In the genomic region with DNA sequence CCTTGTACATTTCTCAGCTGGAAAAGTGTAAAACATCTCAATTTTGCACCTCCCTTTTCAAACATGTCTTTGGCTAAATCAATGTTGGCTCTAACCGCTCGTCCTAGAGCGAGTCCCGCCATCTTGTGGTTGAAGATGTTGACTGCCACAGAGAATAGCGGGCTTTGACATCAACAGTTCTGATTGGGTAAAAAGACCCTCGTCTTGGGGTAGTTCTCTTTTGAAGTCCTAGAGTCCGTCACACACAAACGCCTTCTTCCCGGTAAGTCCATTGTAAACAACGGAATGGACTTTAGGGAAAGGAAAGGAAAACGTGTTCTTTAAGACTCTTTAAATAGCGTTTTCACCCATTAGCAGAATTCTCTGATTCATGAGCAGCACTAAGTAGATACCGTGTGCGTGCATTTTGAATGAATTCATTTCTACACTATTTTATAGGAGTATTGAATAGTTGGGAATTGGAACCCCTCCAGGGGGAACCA, we compare ENCODE assay signal across 1 cellular context.
A peak's percentile ranks its signal among the peaks of the same experiment; 100 is the strongest.
TF ChIP-seq lines count a peak whose summit lies in the region.

No MANE protein-coding gene starts in this region.

TF ChIP-seq in HepG2, 621 proteins besides CTCF, POLR2A, EP300 and RAD21 (continued from another document):
- TF ChIP-seq, protein P1, sequence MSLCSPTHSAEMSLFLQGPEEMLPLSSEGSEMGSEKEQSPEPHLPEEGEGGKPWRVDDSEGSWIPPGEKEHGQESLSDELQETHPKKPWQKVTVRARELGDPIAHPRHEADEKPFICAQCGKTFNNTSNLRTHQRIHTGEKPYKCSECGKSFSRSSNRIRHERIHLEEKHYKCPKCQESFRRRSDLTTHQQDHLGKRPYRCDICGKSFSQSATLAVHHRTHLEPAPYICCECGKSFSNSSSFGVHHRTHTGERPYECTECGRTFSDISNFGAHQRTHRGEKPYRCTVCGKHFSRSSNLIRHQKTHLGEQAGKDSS (CRISPR knock-in tag; IDR thresholded peaks at IDR 0.05; ENCODE audit: borderline replicate concordance, low read depth) = no peak
- TF ChIP-seq MAFF (IDR thresholded peaks at IDR 0.05; ENCODE audit: low read depth, low read length) = no peak
- 0 out of 2 replicates have a peak, but pooled peaks have one; percentile 2 for TF ChIP-seq MXD4 (CRISPR knock-in tag; IDR thresholded peaks at IDR 0.05)
- TF ChIP-seq, protein P2, sequence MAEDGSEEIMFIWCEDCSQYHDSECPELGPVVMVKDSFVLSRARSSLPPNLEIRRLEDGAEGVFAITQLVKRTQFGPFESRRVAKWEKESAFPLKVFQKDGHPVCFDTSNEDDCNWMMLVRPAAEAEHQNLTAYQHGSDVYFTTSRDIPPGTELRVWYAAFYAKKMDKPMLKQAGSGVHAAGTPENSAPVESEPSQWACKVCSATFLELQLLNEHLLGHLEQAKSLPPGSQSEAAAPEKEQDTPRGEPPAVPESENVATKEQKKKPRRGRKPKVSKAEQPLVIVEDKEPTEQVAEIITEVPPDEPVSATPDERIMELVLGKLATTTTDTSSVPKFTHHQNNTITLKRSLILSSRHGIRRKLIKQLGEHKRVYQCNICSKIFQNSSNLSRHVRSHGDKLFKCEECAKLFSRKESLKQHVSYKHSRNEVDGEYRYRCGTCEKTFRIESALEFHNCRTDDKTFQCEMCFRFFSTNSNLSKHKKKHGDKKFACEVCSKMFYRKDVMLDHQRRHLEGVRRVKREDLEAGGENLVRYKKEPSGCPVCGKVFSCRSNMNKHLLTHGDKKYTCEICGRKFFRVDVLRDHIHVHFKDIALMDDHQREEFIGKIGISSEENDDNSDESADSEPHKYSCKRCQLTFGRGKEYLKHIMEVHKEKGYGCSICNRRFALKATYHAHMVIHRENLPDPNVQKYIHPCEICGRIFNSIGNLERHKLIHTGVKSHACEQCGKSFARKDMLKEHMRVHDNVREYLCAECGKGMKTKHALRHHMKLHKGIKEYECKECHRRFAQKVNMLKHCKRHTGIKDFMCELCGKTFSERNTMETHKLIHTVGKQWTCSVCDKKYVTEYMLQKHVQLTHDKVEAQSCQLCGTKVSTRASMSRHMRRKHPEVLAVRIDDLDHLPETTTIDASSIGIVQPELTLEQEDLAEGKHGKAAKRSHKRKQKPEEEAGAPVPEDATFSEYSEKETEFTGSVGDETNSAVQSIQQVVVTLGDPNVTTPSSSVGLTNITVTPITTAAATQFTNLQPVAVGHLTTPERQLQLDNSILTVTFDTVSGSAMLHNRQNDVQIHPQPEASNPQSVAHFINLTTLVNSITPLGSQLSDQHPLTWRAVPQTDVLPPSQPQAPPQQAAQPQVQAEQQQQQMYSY (CRISPR knock-in tag; IDR thresholded peaks at IDR 0.05) = peak; percentile 86
- TF ChIP-seq, protein P3, sequence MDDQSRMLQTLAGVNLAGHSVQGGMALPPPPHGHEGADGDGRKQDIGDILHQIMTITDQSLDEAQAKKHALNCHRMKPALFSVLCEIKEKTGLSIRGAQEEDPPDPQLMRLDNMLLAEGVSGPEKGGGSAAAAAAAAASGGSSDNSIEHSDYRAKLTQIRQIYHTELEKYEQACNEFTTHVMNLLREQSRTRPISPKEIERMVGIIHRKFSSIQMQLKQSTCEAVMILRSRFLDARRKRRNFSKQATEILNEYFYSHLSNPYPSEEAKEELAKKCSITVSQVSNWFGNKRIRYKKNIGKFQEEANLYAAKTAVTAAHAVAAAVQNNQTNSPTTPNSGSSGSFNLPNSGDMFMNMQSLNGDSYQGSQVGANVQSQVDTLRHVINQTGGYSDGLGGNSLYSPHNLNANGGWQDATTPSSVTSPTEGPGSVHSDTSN (CRISPR knock-in tag; IDR thresholded peaks at IDR 0.05; ENCODE audit: borderline replicate concordance) = no peak
- TF ChIP-seq ELF1 (CRISPR knock-in tag; IDR thresholded peaks at IDR 0.05) = no peak
- TF ChIP-seq, protein P4, sequence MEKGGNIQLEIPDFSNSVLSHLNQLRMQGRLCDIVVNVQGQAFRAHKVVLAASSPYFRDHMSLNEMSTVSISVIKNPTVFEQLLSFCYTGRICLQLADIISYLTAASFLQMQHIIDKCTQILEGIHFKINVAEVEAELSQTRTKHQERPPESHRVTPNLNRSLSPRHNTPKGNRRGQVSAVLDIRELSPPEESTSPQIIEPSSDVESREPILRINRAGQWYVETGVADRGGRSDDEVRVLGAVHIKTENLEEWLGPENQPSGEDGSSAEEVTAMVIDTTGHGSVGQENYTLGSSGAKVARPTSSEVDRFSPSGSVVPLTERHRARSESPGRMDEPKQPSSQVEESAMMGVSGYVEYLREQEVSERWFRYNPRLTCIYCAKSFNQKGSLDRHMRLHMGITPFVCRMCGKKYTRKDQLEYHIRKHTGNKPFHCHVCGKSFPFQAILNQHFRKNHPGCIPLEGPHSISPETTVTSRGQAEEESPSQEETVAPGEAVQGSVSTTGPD (CRISPR knock-in tag; IDR thresholded peaks at IDR 0.05) = no peak
- peak; percentile 81 for TF ChIP-seq ZNF644 (CRISPR knock-in tag; IDR thresholded peaks at IDR 0.05; ENCODE audit: low read depth)
- TF ChIP-seq ZNF350 (CRISPR knock-in tag; IDR thresholded peaks at IDR 0.05; ENCODE audit: borderline replicate concordance, low read depth) = no peak
- no peak for TF ChIP-seq ZFP41 (CRISPR knock-in tag; IDR thresholded peaks at IDR 0.05; ENCODE audit: borderline replicate concordance)
- no peak for TF ChIP-seq RFX1 (IDR thresholded peaks at IDR 0.05)
- TF ChIP-seq SNAPC2 (CRISPR knock-in tag; IDR thresholded peaks at IDR 0.05) = no peak
- no peak for TF ChIP-seq ZIK1 (CRISPR knock-in tag; IDR thresholded peaks at IDR 0.05; ENCODE audit: borderline replicate concordance, low read depth)
- TF ChIP-seq, protein P5, sequence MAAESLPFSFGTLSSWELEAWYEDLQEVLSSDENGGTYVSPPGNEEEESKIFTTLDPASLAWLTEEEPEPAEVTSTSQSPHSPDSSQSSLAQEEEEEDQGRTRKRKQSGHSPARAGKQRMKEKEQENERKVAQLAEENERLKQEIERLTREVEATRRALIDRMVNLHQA (CRISPR knock-in tag; IDR thresholded peaks at IDR 0.05) = no peak
- TF ChIP-seq ZNF230 (CRISPR knock-in tag; IDR thresholded peaks at IDR 0.05) = no peak
- TF ChIP-seq, protein P6, sequence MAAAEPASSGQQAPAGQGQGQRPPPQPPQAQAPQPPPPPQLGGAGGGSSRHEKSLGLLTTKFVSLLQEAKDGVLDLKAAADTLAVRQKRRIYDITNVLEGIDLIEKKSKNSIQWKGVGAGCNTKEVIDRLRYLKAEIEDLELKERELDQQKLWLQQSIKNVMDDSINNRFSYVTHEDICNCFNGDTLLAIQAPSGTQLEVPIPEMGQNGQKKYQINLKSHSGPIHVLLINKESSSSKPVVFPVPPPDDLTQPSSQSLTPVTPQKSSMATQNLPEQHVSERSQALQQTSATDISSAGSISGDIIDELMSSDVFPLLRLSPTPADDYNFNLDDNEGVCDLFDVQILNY (CRISPR knock-in tag; conservative IDR thresholded peaks at IDR 0.05) = no peak
- TF ChIP-seq NFYC (CRISPR knock-in tag; IDR thresholded peaks at IDR 0.05) = peak; percentile 38; the same call in 1 of the 2 replicates
- TF ChIP-seq HHEX (CRISPR knock-in tag; IDR thresholded peaks at IDR 0.05) = no peak
- TF ChIP-seq, protein P7, sequence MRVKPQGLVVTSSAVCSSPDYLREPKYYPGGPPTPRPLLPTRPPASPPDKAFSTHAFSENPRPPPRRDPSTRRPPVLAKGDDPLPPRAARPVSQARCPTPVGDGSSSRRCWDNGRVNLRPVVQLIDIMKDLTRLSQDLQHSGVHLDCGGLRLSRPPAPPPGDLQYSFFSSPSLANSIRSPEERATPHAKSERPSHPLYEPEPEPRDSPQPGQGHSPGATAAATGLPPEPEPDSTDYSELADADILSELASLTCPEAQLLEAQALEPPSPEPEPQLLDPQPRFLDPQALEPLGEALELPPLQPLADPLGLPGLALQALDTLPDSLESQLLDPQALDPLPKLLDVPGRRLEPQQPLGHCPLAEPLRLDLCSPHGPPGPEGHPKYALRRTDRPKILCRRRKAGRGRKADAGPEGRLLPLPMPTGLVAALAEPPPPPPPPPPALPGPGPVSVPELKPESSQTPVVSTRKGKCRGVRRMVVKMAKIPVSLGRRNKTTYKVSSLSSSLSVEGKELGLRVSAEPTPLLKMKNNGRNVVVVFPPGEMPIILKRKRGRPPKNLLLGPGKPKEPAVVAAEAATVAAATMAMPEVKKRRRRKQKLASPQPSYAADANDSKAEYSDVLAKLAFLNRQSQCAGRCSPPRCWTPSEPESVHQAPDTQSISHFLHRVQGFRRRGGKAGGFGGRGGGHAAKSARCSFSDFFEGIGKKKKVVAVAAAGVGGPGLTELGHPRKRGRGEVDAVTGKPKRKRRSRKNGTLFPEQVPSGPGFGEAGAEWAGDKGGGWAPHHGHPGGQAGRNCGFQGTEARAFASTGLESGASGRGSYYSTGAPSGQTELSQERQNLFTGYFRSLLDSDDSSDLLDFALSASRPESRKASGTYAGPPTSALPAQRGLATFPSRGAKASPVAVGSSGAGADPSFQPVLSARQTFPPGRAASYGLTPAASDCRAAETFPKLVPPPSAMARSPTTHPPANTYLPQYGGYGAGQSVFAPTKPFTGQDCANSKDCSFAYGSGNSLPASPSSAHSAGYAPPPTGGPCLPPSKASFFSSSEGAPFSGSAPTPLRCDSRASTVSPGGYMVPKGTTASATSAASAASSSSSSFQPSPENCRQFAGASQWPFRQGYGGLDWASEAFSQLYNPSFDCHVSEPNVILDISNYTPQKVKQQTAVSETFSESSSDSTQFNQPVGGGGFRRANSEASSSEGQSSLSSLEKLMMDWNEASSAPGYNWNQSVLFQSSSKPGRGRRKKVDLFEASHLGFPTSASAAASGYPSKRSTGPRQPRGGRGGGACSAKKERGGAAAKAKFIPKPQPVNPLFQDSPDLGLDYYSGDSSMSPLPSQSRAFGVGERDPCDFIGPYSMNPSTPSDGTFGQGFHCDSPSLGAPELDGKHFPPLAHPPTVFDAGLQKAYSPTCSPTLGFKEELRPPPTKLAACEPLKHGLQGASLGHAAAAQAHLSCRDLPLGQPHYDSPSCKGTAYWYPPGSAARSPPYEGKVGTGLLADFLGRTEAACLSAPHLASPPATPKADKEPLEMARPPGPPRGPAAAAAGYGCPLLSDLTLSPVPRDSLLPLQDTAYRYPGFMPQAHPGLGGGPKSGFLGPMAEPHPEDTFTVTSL (CRISPR knock-in tag; IDR thresholded peaks at IDR 0.05; ENCODE audit: borderline replicate concordance) = no peak
- TF ChIP-seq BORCS8-MEF2B (CRISPR knock-in tag; IDR thresholded peaks at IDR 0.05) = no peak
